In genomic region chr12:90036641-90037040, GRCh38 we compare ENCODE assay signal across 1 cellular context.
TF ChIP-seq lines count a peak whose summit lies in the region.

No MANE protein-coding gene starts in this region.

TF ChIP-seq in IMR-90, 13 proteins besides CTCF, POLR2A, EP300 and RAD21 (continued from another document):
- TF ChIP-seq FOS (IDR thresholded peaks at IDR 0.05; ENCODE audit: low read depth, low read length), result no peak
- TF ChIP-seq CHD1 (IDR thresholded peaks at IDR 0.05; ENCODE audit: low read depth, low read length), result no peak
